In genomic region chr22:20840646-20841262, GRCh38 we compare ENCODE assay signal across 1 cellular context.
A peak's percentile ranks its signal among the peaks of the same experiment; 100 is the strongest.
TF ChIP-seq lines count a peak whose summit lies in the region.

No MANE protein-coding gene starts in this region.

TF ChIP-seq in HepG2, 621 proteins besides CTCF, POLR2A, EP300 and RAD21:
- TF ChIP-seq ZNF121 (CRISPR knock-in tag; IDR thresholded peaks at IDR 0.05) = peak; percentile 37; the same call in 1 of the 2 replicates
